ENCODE assay signal across 31 cellular contexts in the genomic region with DNA sequence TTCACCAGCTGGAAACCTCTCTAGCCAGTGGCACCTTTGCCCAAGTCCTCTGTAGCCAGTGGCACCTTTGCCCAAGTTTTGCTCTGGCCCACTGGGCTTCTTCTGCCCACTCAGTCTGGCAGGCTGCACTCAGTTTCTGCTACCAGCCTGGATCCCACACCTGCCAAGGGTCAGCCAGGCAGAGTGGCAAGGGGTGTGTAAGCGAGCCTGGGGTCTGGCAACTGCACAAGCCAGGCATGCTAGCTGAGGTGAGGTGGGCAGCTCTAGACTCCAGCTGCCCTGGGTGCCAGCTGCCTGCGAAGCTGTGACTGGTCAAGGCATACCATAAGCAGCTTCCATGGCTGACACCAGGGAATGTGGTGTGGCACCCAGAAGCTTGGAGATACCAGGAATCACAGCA.
"Had no signal": no experiment of that assay in that cellular context is flagged by ENCODE, and none has a peak within 500 bp of the region (broad histone marks: within the 10 kb centered on the region; RNA-seq: fewer than 3 reads in every experiment).

No MANE protein-coding gene starts in this region.

- H3K9me3 ChIP-seq: adrenal gland, body of pancreas, colonic mucosa, gastrocnemius medialis had no signal

- H3K36me3 ChIP-seq: adrenal gland, colonic mucosa, gastrocnemius medialis had no signal

- H3K4me1 ChIP-seq: adrenal gland, body of pancreas, colonic mucosa, foreskin keratinocyte, gastrocnemius medialis had no signal

- H3K27ac ChIP-seq: adrenal gland, body of pancreas, colonic mucosa, dorsolateral prefrontal cortex, foreskin keratinocyte, gastrocnemius medialis had no signal

- H3K4me3 ChIP-seq: adrenal gland, body of pancreas, colonic mucosa, dorsolateral prefrontal cortex, gastrocnemius medialis had no signal

- H3K36me3 Mint-ChIP-seq: activated CD4-positive, alpha-beta memory T cell treated with anti-CD3 and anti-CD28 coated beads for 36 hours; activated CD8-positive, alpha-beta memory T cell treated with anti-CD3 and anti-CD28 coated beads, Interleukin-2, amount 10 ng/mL, durations not matched to agents 7 days and 5 days; activated naive CD4-positive, alpha-beta T cell treated with anti-CD3 and anti-CD28 coated beads, Interleukin-2, amount 50 U/mL, for 24 hours; activated naive CD8-positive, alpha-beta T cell treated with anti-CD3 and anti-CD28 coated beads for 36 hours had no signal

- H3K27me3 ChIP-seq: adrenal gland, body of pancreas, colonic mucosa, dorsolateral prefrontal cortex, foreskin keratinocyte, gastrocnemius medialis had no signal

- H3K4me1 Mint-ChIP-seq: activated CD4-positive, alpha-beta T cell treated with anti-CD3 and anti-CD28 coated beads for 36 hours; activated CD4-positive, alpha-beta T cell treated with anti-CD3 and anti-CD28 coated beads, Interleukin-2, amount 10 ng/mL, durations not matched to agents 24 days and 14 days; activated CD8-positive, alpha-beta memory T cell treated with anti-CD3 and anti-CD28 coated beads, Interleukin-2, amount 10 ng/mL, durations not matched to agents 7 days and 5 days; activated naive CD4-positive, alpha-beta T cell treated with anti-CD3 and anti-CD28 coated beads, Interleukin-2, amount 50 U/mL, for 24 hours; activated naive CD8-positive, alpha-beta T cell treated with anti-CD3 and anti-CD28 coated beads for 36 hours; activated naive CD8-positive, alpha-beta T cell treated with anti-CD3 and anti-CD28 coated beads, Interleukin-2, amount 50 U/mL, for 24 hours; endodermal cell had no signal

- H3K4me3 Mint-ChIP-seq: activated CD4-positive, alpha-beta memory T cell treated with anti-CD3 and anti-CD28 coated beads for 36 hours; activated CD4-positive, alpha-beta T cell treated with anti-CD3 and anti-CD28 coated beads for 36 hours; activated CD4-positive, alpha-beta T cell treated with anti-CD3 and anti-CD28 coated beads, Interleukin-2, amount 10 ng/mL, durations not matched to agents 24 days and 14 days; activated CD8-positive, alpha-beta memory T cell treated with anti-CD3 and anti-CD28 coated beads, Interleukin-2, amount 10 ng/mL, durations not matched to agents 7 days and 5 days; activated CD8-positive, alpha-beta T cell treated with anti-CD3 and anti-CD28 coated beads, Interleukin-2, amount 10 ng/mL, durations not matched to agents 7 days and 5 days; activated naive CD4-positive, alpha-beta T cell treated with anti-CD3 and anti-CD28 coated beads for 36 hours; activated naive CD4-positive, alpha-beta T cell treated with anti-CD3 and anti-CD28 coated beads, Interleukin-2, amount 50 U/mL, for 24 hours; activated naive CD8-positive, alpha-beta T cell treated with anti-CD3 and anti-CD28 coated beads for 36 hours; activated naive CD8-positive, alpha-beta T cell treated with anti-CD3 and anti-CD28 coated beads, Interleukin-2, amount 50 U/mL, for 24 hours; activated T-helper 1 cell treated with anti-CD3 and anti-CD28 coated beads, Interleukin-12 subunit alpha, Interleukin-12 subunit beta, Interleukin-2, Interleukin-4 antibody, amounts not matched to agents 30 ng/mL and 10 ng/mL and 1 ng/mL, durations not matched to agents 14 hours and 24 hours and 36 hours; endodermal cell had no signal

- ATAC-seq: activated CD4-positive, alpha-beta T cell treated with anti-CD3 and anti-CD28 coated beads for 36 hours; activated CD8-positive, alpha-beta memory T cell treated with anti-CD3 and anti-CD28 coated beads, Interleukin-2, amount 10 ng/mL, durations not matched to agents 7 days and 5 days; activated CD8-positive, alpha-beta T cell treated with anti-CD3 and anti-CD28 coated beads, Interleukin-2, amount 10 ng/mL, durations not matched to agents 7 days and 5 days; activated naive CD8-positive, alpha-beta T cell treated with anti-CD3 and anti-CD28 coated beads, Interleukin-2, amount 50 U/mL, for 24 hours; body of pancreas; esophagus mucosa; foreskin keratinocyte; gastrocnemius medialis had no signal

- H3K9me3 Mint-ChIP-seq: activated CD4-positive, alpha-beta memory T cell treated with anti-CD3 and anti-CD28 coated beads for 36 hours; activated CD4-positive, alpha-beta T cell treated with anti-CD3 and anti-CD28 coated beads, Interleukin-2, amount 10 ng/mL, durations not matched to agents 24 days and 14 days; activated naive CD4-positive, alpha-beta T cell treated with anti-CD3 and anti-CD28 coated beads for 36 hours; activated naive CD4-positive, alpha-beta T cell treated with anti-CD3 and anti-CD28 coated beads, Interleukin-2, amount 50 U/mL, for 24 hours; activated naive CD8-positive, alpha-beta T cell treated with anti-CD3 and anti-CD28 coated beads, Interleukin-2, amount 50 U/mL, for 24 hours; activated T-helper 1 cell treated with anti-CD3 and anti-CD28 coated beads, Interleukin-12 subunit alpha, Interleukin-12 subunit beta, Interleukin-2, Interleukin-4 antibody, amounts not matched to agents 30 ng/mL and 10 ng/mL and 1 ng/mL, durations not matched to agents 14 hours and 24 hours and 36 hours; activated T-helper 2 cell treated with anti-CD3 and anti-CD28 coated beads, Interferon-gamma antibody, Interleukin-2, Interleukin-4, amounts not matched to agents 10 μg/mL and 5 μg/mL and 100 μg/mL, durations not matched to agents 14 hours and 24 hours and 36 hours; endodermal cell had no signal

- DNase-seq: activated CD4-positive, alpha-beta memory T cell treated with anti-CD3 and anti-CD28 coated beads for 36 hours; activated CD4-positive, alpha-beta T cell treated with anti-CD3 and anti-CD28 coated beads for 36 hours; activated CD4-positive, alpha-beta T cell treated with anti-CD3 and anti-CD28 coated beads, Interleukin-2, amount 10 ng/mL, durations not matched to agents 24 days and 14 days; activated CD4-positive, CD25-positive, alpha-beta regulatory T cell; activated CD4-positive, CD25-positive, alpha-beta regulatory T cell treated with anti-CD3 and anti-CD28 coated beads, Interleukin-2, amount 50 U/mL, for 72 hours; activated CD8-positive, alpha-beta memory T cell treated with anti-CD3 and anti-CD28 coated beads, Interleukin-2, amount 10 ng/mL, durations not matched to agents 7 days and 5 days; activated CD8-positive, alpha-beta memory T cell treated with anti-CD3 and anti-CD28 coated beads, Interleukin-2, amount 50 U/mL, for 4 hours; activated CD8-positive, alpha-beta T cell treated with anti-CD3 and anti-CD28 coated beads, Interleukin-2, amount 10 ng/mL, durations not matched to agents 7 days and 5 days; activated effector memory CD4-positive, alpha-beta T cell treated with anti-CD3 and anti-CD28 coated beads, Interleukin-2, amount 50 U/mL, for 16 hours; activated naive CD4-positive, alpha-beta T cell treated with anti-CD3 and anti-CD28 coated beads for 36 hours; activated naive CD8-positive, alpha-beta T cell treated with anti-CD3 and anti-CD28 coated beads for 36 hours; activated naive CD8-positive, alpha-beta T cell treated with anti-CD3 and anti-CD28 coated beads, Interleukin-2, amount 50 U/mL, for 24 hours; activated T-cell treated with anti-CD3 and anti-CD28 coated beads, Interleukin-2, amount 50 U/mL, for 1 hour; activated T-cell treated with anti-CD3 and anti-CD28 coated beads, Interleukin-2, amount 50 U/mL, for 48 hours; adrenal gland; amygdala; aorta; caudate nucleus; colonic mucosa; dorsolateral prefrontal cortex; effector memory CD4-positive, alpha-beta T cell; endodermal cell; foreskin keratinocyte; gastrocnemius medialis; glutamatergic neuron; T-helper 2 cell had no signal

- H3K27me3 Mint-ChIP-seq: activated CD4-positive, alpha-beta T cell treated with anti-CD3 and anti-CD28 coated beads, Interleukin-2, amount 10 ng/mL, durations not matched to agents 24 days and 14 days; activated CD8-positive, alpha-beta memory T cell treated with anti-CD3 and anti-CD28 coated beads, Interleukin-2, amount 10 ng/mL, durations not matched to agents 7 days and 5 days had no signal

- H3K27ac Mint-ChIP-seq: activated CD4-positive, alpha-beta memory T cell treated with anti-CD3 and anti-CD28 coated beads for 36 hours; activated CD4-positive, alpha-beta T cell treated with anti-CD3 and anti-CD28 coated beads for 36 hours; activated CD4-positive, alpha-beta T cell treated with anti-CD3 and anti-CD28 coated beads, Interleukin-2, amount 10 ng/mL, durations not matched to agents 24 days and 14 days; activated CD8-positive, alpha-beta memory T cell treated with anti-CD3 and anti-CD28 coated beads, Interleukin-2, amount 10 ng/mL, durations not matched to agents 7 days and 5 days; activated CD8-positive, alpha-beta T cell treated with anti-CD3 and anti-CD28 coated beads, Interleukin-2, amount 10 ng/mL, durations not matched to agents 7 days and 5 days; activated naive CD4-positive, alpha-beta T cell treated with anti-CD3 and anti-CD28 coated beads for 36 hours; activated naive CD4-positive, alpha-beta T cell treated with anti-CD3 and anti-CD28 coated beads, Interleukin-2, amount 50 U/mL, for 24 hours; activated naive CD8-positive, alpha-beta T cell treated with anti-CD3 and anti-CD28 coated beads for 36 hours; activated naive CD8-positive, alpha-beta T cell treated with anti-CD3 and anti-CD28 coated beads, Interleukin-2, amount 50 U/mL, for 24 hours; activated T-helper 1 cell treated with anti-CD3 and anti-CD28 coated beads, Interleukin-12 subunit alpha, Interleukin-12 subunit beta, Interleukin-2, Interleukin-4 antibody, amounts not matched to agents 30 ng/mL and 10 ng/mL and 1 ng/mL, durations not matched to agents 14 hours and 24 hours and 36 hours; activated T-helper 2 cell treated with anti-CD3 and anti-CD28 coated beads, Interferon-gamma antibody, Interleukin-2, Interleukin-4, amounts not matched to agents 10 μg/mL and 5 μg/mL and 100 μg/mL, durations not matched to agents 14 hours and 24 hours and 36 hours; endodermal cell had no signal
